In the genomic region with DNA sequence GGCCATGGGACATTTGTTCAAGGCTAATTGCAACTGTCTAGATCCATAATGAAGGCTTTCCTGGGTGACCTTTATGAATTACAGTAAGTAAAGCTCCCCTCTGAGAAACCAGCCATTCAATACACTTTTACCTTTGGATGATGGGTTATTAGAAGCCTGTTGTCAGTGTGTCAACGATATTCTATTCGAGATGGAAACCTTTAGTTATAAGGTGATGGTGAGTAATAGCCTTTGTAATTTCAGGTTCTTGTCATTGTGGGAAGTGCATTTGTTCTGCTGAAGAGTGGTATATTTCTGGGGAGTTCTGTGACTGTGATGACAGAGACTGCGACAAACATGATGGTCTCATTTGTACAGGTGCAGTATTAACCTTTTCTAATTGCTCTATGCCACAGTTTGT, we compare ENCODE assay signal across 13 cellular contexts.
A peak's percentile ranks its signal among the peaks of the same experiment; 100 is the strongest.
DNase-seq lines count a peak whose midpoint lies in the region; TF ChIP-seq lines count a peak whose summit lies in the region.
"Had no signal": no experiment of that assay in that cellular context is flagged by ENCODE, and none has a peak within 500 bp of the region (broad histone marks: within the 10 kb centered on the region; RNA-seq: fewer than 3 reads in every experiment).

No MANE protein-coding gene starts in this region.

- DNase-seq in NCI-H1417 treated with DMSO at 0.1 percent for 48 hours (lab: John Stamatoyannopoulos, UW), result peak; percentile 69
- DNase-seq in NCI-H2081 treated with DMSO at 0.1 percent for 48 hours (lab: John Stamatoyannopoulos, UW), result peak; percentile 36
- DNase-seq in NCI-H748 treated with DMSO at 0.1 percent for 48 hours (lab: John Stamatoyannopoulos, UW), result peak; percentile 33
- no peak for DNase-seq in cortex of kidney (lab: John Stamatoyannopoulos, UW)
- DNase-seq in COLO829 (ENCODE audit: low spot score), result no peak
- no peak for DNase-seq in SKM-1 treated with dmso at 0.1 percent for 144 hours (lab: John Stamatoyannopoulos, UW; ENCODE audit: unreplicated experiment)
- DNase-seq: C1 segment of cervical spinal cord; CD4-positive, alpha-beta T cell; DMS53; H9; IMR-90 had no signal

- H3K4me3 ChIP-seq in neural cell (ENCODE audit: low read length), result peak overlapping the region; percentile 5
- H3K4me3 ChIP-seq: GM23338 had no signal

- no peaks in the 10 kb centered on the region for H4K20me1 ChIP-seq in neural cell (ENCODE audit: insufficient read depth)

- peak overlapping the region; percentile 80 for H3K27ac ChIP-seq in neural cell (ENCODE audit: low read length)

- H2AFZ ChIP-seq in neural cell (ENCODE audit: low read depth, low read length), result no peak overlapping the region
- H2AFZ ChIP-seq: GM23338 had no signal

- TF ChIP-seq EP300 in neural cell (conservative IDR thresholded peaks at IDR 0.05; ENCODE audit: poor library complexity, severe bottlenecking), result peak; percentile 94

- H3K9ac ChIP-seq in neural cell (ENCODE audit: low read length), result peak overlapping the region; percentile 22

- peak overlapping the region; percentile 6 for H3K4me2 ChIP-seq in neural cell (ENCODE audit: low read length)
- H3K4me2 ChIP-seq: GM23338 had no signal

- H3F3A ChIP-seq in neural cell (ENCODE audit: insufficient read depth, low read length, poor library complexity, severe bottlenecking), result no peaks in the 10 kb centered on the region

- no peaks in the 10 kb centered on the region for H3K9me3 ChIP-seq in neural cell (ENCODE audit: low read length)

- H3K36me3 ChIP-seq in neural cell (ENCODE audit: insufficient read depth, low read length), result no peaks in the 10 kb centered on the region

- H3K9me2 ChIP-seq in neural cell (ENCODE audit: insufficient read depth, low read length), result no peaks in the 10 kb centered on the region

- H3K79me2 ChIP-seq in neural cell (replicated peaks; ENCODE audit: insufficient read depth, low read length), result no peaks in the 10 kb centered on the region

- TF ChIP-seq CTCF in neural cell (IDR thresholded peaks at IDR 0.05; ENCODE audit: poor library complexity, severe bottlenecking), result no peak

- peak; percentile 10 for TF ChIP-seq RAD21 in neural cell (conservative IDR thresholded peaks at IDR 0.05)

- no peaks in the 10 kb centered on the region for H3K27me3 ChIP-seq in neural cell (ENCODE audit: insufficient read depth, low read depth, low read length)

TF ChIP-seq in neural cell, 6 proteins besides CTCF, POLR2A, EP300 and RAD21:
- TF ChIP-seq, protein P1, sequence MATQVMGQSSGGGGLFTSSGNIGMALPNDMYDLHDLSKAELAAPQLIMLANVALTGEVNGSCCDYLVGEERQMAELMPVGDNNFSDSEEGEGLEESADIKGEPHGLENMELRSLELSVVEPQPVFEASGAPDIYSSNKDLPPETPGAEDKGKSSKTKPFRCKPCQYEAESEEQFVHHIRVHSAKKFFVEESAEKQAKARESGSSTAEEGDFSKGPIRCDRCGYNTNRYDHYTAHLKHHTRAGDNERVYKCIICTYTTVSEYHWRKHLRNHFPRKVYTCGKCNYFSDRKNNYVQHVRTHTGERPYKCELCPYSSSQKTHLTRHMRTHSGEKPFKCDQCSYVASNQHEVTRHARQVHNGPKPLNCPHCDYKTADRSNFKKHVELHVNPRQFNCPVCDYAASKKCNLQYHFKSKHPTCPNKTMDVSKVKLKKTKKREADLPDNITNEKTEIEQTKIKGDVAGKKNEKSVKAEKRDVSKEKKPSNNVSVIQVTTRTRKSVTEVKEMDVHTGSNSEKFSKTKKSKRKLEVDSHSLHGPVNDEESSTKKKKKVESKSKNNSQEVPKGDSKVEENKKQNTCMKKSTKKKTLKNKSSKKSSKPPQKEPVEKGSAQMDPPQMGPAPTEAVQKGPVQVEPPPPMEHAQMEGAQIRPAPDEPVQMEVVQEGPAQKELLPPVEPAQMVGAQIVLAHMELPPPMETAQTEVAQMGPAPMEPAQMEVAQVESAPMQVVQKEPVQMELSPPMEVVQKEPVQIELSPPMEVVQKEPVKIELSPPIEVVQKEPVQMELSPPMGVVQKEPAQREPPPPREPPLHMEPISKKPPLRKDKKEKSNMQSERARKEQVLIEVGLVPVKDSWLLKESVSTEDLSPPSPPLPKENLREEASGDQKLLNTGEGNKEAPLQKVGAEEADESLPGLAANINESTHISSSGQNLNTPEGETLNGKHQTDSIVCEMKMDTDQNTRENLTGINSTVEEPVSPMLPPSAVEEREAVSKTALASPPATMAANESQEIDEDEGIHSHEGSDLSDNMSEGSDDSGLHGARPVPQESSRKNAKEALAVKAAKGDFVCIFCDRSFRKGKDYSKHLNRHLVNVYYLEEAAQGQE (IDR thresholded peaks at IDR 0.05; ENCODE audit: borderline replicate concordance), result no peak
- TF ChIP-seq POLR2AphosphoS5 (IDR thresholded peaks at IDR 0.05) (peak; percentile 95), MXI1 (conservative IDR thresholded peaks at IDR 0.05; ENCODE audit: poor library complexity, severe bottlenecking) (no peak), SMC3 (conservative IDR thresholded peaks at IDR 0.05; ENCODE audit: poor library complexity) (no peak)
TF ChIP-seq in neural cell: peak in this region for 1.

Comparison
In these comparisons a context has a peak if more than half of its experiments do, and no peak if none do; other contexts are left out.
1. DNase-seq: peak in NCI-H1417 treated with DMSO at 0.1 percent for 48 hours (single experiment), NCI-H2081 treated with DMSO at 0.1 percent for 48 hours (single experiment) and NCI-H748 treated with DMSO at 0.1 percent for 48 hours (single experiment); none in cortex of kidney (single experiment), COLO829 (single experiment) and SKM-1 treated with dmso at 0.1 percent for 144 hours (single experiment).